In the genomic region with DNA sequence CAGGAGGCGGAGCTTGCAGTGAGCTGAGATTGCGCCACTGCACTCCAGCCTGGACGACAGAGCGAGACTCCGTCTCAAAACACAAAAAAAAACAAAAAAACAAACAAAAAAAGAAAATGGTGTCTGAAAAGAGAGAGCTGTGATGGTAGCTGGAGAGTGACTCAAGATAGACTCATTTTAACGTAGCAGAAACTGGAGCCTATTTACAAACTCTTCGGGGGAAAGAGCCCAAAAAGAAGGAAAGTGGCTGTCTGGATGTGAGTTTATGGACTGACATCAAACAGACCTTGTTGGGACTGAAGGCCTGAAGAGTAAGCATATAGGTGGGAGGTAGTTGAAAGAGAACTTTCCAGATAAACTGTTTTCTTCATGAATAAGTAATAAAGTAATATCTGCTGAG, we compare ENCODE assay signal across 1 cellular context.
TF ChIP-seq lines count a peak whose summit lies in the region.

No MANE protein-coding gene starts in this region.

TF ChIP-seq in K562, 482 proteins besides CTCF, POLR2A, EP300 and RAD21:
- TF ChIP-seq FOSL1 (tag; conservative IDR thresholded peaks at IDR 0.05), result 0 out of 2 replicates have a peak, but pooled peaks have one; percentile 13
- TF ChIP-seq PPARD (CRISPR knock-in tag; IDR thresholded peaks at IDR 0.05), result no peak
- TF ChIP-seq CEBPB (tag; IDR thresholded peaks at IDR 0.05), result peak; percentile 48
